27 cellular contexts compared by ENCODE assay signal in the genomic region with DNA sequence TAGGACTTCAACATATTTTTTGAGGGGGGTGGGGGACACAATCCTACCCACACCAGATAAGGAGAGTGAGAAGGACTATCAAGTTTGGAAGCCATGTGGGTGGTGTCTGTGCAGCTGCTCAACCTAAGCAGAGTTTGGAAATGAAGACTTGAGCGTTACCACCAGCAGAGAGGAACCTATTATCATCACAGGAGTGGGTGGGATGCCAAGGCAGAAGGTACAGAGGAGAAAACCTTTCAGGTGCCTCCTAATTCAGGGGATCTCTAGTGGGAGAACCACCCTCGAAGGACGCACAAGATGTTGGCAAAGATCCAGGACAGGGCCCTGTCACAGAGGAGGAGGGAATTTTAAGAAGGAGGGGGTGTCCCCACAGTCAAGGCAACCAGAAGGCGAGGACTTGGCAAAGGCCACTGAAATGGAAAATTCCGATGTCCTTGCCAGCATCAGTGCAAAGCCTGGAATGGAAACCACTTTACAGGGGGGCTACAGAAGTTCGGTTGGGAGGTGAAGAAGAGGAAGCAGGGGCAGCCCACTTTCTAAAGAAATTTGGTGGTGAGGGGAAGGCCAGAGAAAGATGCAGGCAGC. TPM values are rescaled to one million over a fixed set of nuclear protein-coding genes. Genes with fewer than 3 reads are reported as not detected.
"Had no signal": no experiment of that assay in that cellular context is flagged by ENCODE, and none has a peak within 500 bp of the region (broad histone marks: within the 10 kb centered on the region; RNA-seq: fewer than 3 reads in every experiment).

No MANE protein-coding gene starts in this region.

- H3K27ac ChIP-seq: colonic mucosa, hepatocyte, neural progenitor cell, parathyroid adenoma, psoas muscle, sigmoid colon, WERI-Rb-1 had no signal

- H3K27ac Mint-ChIP-seq: activated naive CD8-positive, alpha-beta T cell; mesothelial cell of epicardium; naive thymus-derived CD4-positive, alpha-beta T cell; neural progenitor cell; stimulated activated effector memory CD8-positive, alpha-beta T cell treated with anti-CD3 and anti-CD28 coated beads, Interleukin-12 subunit alpha, Interleukin-12 subunit beta, amount 100 ng/mL, for 72 hours; T-helper 1 cell treated with Interleukin-12 subunit alpha and Interleukin-12 subunit beta and Interleukin-4 antibody, amounts not matched to agents 30 μg/mL and 1 μg/mL, for 36 hours had no signal

- H3K4me1 Mint-ChIP-seq: central memory CD8-positive, alpha-beta T cell; mesothelial cell of epicardium; naive thymus-derived CD4-positive, alpha-beta T cell; stimulated activated effector memory CD8-positive, alpha-beta T cell treated with anti-CD3 and anti-CD28 coated beads, Interleukin-12 subunit alpha, Interleukin-12 subunit beta, amount 100 ng/mL, for 72 hours; stimulated activated naive CD8-positive, alpha-beta T cell treated with anti-CD3 and anti-CD28 coated beads, Interleukin-15, amount 100 ng/mL, for 72 hours had no signal

- H3K9me3 Mint-ChIP-seq: central memory CD8-positive, alpha-beta T cell; stimulated activated effector memory CD8-positive, alpha-beta T cell treated with anti-CD3 and anti-CD28 coated beads, Interleukin-12 subunit alpha, Interleukin-12 subunit beta, amount 100 ng/mL, for 72 hours; stimulated activated naive CD8-positive, alpha-beta T cell treated with anti-CD3 and anti-CD28 coated beads, Interleukin-15, amount 100 ng/mL, for 72 hours; T-helper 1 cell treated with Interleukin-12 subunit alpha and Interleukin-12 subunit beta and Interleukin-4 antibody, amounts not matched to agents 30 μg/mL and 1 μg/mL, for 36 hours had no signal

- H3K4me3 Mint-ChIP-seq: activated naive CD8-positive, alpha-beta T cell; central memory CD8-positive, alpha-beta T cell; mesothelial cell of epicardium; naive thymus-derived CD4-positive, alpha-beta T cell; neural progenitor cell; stimulated activated effector memory CD8-positive, alpha-beta T cell treated with anti-CD3 and anti-CD28 coated beads, Interleukin-12 subunit alpha, Interleukin-12 subunit beta, amount 100 ng/mL, for 72 hours; stimulated activated naive CD8-positive, alpha-beta T cell treated with anti-CD3 and anti-CD28 coated beads, Interleukin-15, amount 100 ng/mL, for 72 hours; T-helper 1 cell treated with Interleukin-12 subunit alpha and Interleukin-12 subunit beta and Interleukin-4 antibody, amounts not matched to agents 30 μg/mL and 1 μg/mL, for 36 hours had no signal

- H3K36me3 Mint-ChIP-seq: activated naive CD8-positive, alpha-beta T cell; mesothelial cell of epicardium; stimulated activated effector memory CD8-positive, alpha-beta T cell treated with anti-CD3 and anti-CD28 coated beads, Interleukin-12 subunit alpha, Interleukin-12 subunit beta, amount 100 ng/mL, for 72 hours had no signal

- DNase-seq: activated CD4-positive, alpha-beta T cell treated with anti-CD3 and anti-CD28 coated beads for 48 hours; activated CD4-positive, alpha-beta T cell treated with anti-CD3 and anti-CD28 coated beads, Interleukin-2, amount 50 U/mL, for 48 hours; activated CD8-positive, alpha-beta memory T cell treated with anti-CD3 and anti-CD28 coated beads for 24 hours; activated effector memory CD4-positive, alpha-beta T cell treated with Interleukin-2 at 50 U/mL for 16 hours; activated naive CD4-positive, alpha-beta T cell treated with Interleukin-2 at 50 U/mL for 16 hours; aorta; colonic mucosa; effector memory CD4-positive, alpha-beta T cell; glutamatergic neuron; islet precursor cell; left colon; naive thymus-derived CD4-positive, alpha-beta T cell; occipital lobe; psoas muscle; sigmoid colon; stimulated activated CD4-positive, alpha-beta T cell treated with anti-CD3 and anti-CD28 coated beads, Interleukin-4, amount 100 ng/mL, for 24 hours; stimulated activated naive CD8-positive, alpha-beta T cell treated with anti-CD3 and anti-CD28 coated beads, Interleukin-15, amount 100 ng/mL, for 72 hours; WERI-Rb-1 had no signal

- ATAC-seq: activated CD4-positive, CD25-positive, alpha-beta regulatory T cell treated with anti-CD3 and anti-CD28 coated beads, Interleukin-2, amount 50 U/mL, for 24 hours; left colon; naive thymus-derived CD4-positive, alpha-beta T cell; psoas muscle; stimulated activated effector memory CD8-positive, alpha-beta T cell treated with anti-CD3 and anti-CD28 coated beads, Interleukin-12 subunit alpha, Interleukin-12 subunit beta, amount 100 ng/mL, for 72 hours; stimulated activated naive CD8-positive, alpha-beta T cell treated with anti-CD3 and anti-CD28 coated beads, Interleukin-15, amount 100 ng/mL, for 72 hours had no signal

- H3K27me3 Mint-ChIP-seq: activated naive CD8-positive, alpha-beta T cell; stimulated activated naive CD8-positive, alpha-beta T cell treated with anti-CD3 and anti-CD28 coated beads, Interleukin-15, amount 100 ng/mL, for 72 hours had no signal

RNA-seq across cellular contexts. Expression of gene GPM6B, which starts 8.4 kb away (rescaled TPM):
- total RNA-seq: naive thymus-derived CD4-positive, alpha-beta T cell had no signal
